Comparison of ENCODE assay signal across 18 cellular contexts in the genomic region with DNA sequence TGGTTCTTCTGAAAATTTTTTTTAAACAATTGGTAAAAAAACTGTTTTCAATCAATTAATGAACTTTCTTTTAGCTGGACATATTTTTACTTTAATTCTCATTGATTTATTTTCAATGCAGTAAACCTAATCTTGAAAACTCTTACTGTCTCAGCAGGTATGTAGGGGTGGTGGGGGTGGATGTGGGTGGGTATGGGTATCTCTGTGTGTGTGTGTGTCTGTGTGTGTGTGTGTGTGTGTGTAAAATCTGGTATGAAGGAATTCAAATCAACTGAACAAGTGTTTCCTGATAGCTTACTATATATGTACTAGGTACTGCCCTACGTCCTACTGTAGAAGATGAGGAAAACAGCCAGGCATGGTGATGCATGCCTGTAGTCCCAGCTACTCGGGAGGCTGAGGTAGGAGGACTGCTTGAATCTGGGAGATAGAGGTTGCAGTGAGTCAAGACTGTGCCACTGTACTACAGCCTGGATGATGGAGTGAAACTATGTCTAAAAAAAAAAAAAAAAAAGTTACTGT.
"Had no signal": no experiment of that assay in that cellular context is flagged by ENCODE, and none has a peak within 500 bp of the region (broad histone marks: within the 10 kb centered on the region; RNA-seq: fewer than 3 reads in every experiment).

No MANE protein-coding gene starts in this region.

- H3K27me3 ChIP-seq: heart right ventricle, neural progenitor cell, ovary, uterus had no signal

- H3K36me3 Mint-ChIP-seq: natural killer cell had no signal

- H3K9ac ChIP-seq: neural progenitor cell had no signal

- FAIRE-seq: endothelial cell of umbilical vein, frontal cortex, small intestine had no signal

- H3K27ac ChIP-seq: coronary artery, heart right ventricle, neural progenitor cell, ovary had no signal

- H3K27me3 Mint-ChIP-seq: type B pancreatic cell had no signal

- H2AFZ ChIP-seq: neural progenitor cell had no signal

- DNase-seq: effector CD4-positive, alpha-beta T cell; endodermal cell; heart right ventricle; islet precursor cell; natural killer cell; nucleus accumbens; ovary; right cardiac atrium; small intestine; stimulated activated CD4-positive, alpha-beta T cell treated with anti-CD3 and anti-CD28 coated beads, Interleukin-2, amount 100 ng/mL, for 48 hours; stimulated activated naive CD4-positive, alpha-beta T cell treated with Interleukin-2 at 50 U/mL for 16 hours; uterus had no signal

- H3K36me3 ChIP-seq: heart right ventricle, neural progenitor cell, ovary, uterus had no signal

- H3K27ac Mint-ChIP-seq: endodermal cell, natural killer cell, neural progenitor cell had no signal

- H3K4me3 ChIP-seq: coronary artery, heart right ventricle, neural progenitor cell, ovary, uterus had no signal

- H3K4me2 ChIP-seq: neural progenitor cell had no signal

- H3K9me3 Mint-ChIP-seq: natural killer cell, type B pancreatic cell had no signal

- H3K9me3 ChIP-seq: heart right ventricle, ovary, uterus had no signal

- ATAC-seq: left lobe of liver, natural killer cell, right cardiac atrium had no signal

- H3K4me3 Mint-ChIP-seq: endodermal cell, natural killer cell, neural progenitor cell, type B pancreatic cell had no signal
